ENCODE assay signal across 22 cellular contexts in the genomic region with DNA sequence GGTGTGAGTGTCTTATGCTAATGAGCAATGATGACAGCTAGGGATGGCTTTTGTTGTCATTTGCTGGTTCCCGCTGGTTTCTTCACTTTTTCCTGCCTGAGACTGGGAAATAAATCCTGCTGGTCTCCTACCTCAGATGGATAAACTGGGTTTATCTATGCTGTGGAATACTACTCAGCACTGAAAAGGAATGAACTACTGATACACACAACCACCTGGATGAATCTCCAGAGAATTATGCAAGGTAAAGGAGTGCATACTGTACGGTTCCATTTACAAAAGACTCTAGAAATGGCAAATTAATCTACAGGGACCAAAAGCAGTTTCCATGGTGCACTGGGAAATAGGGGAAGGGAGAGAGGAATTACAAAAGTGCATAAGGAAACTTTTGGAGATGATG. TPM values are rescaled to one million over a fixed set of nuclear protein-coding genes. Genes with fewer than 3 reads are reported as not detected.
"Had no signal": no experiment of that assay in that cellular context is flagged by ENCODE, and none has a peak within 500 bp of the region (broad histone marks: within the 10 kb centered on the region; RNA-seq: fewer than 3 reads in every experiment).

No MANE protein-coding gene starts in this region.

- H3K27ac ChIP-seq: SJSA1, SK-N-MC had no signal

- H3K9me3 ChIP-seq: SJSA1 had no signal

- H3K4me3 ChIP-seq: SJSA1, SK-N-MC had no signal

- DNase-seq: Kasumi-1, KG1, MM.1S, NCI-H1092 treated with DMSO at 0.1 percent for 48 hours, NCI-H1436, NCI-H187, NCI-H2029, NCI-H2081 treated with DMSO at 0.1 percent for 48 hours, NCI-H2171, NCI-H226, NCI-H446, NCI-H510A, NCI-H524 treated with DMSO at 0.1 percent for 48 hours, NCI-H69, NCI-H774, Right ventricle myocardium superior, RPMI8226, SIG-M5 had no signal

- H3K36me3 ChIP-seq: SJSA1 had no signal

- H3K4me1 ChIP-seq: SJSA1 had no signal

RNA-seq across cellular contexts. Expression of a gene that starts 41.2 kb away (rescaled TPM):
- total RNA-seq: HT-29, M059J, Right ventricle myocardium superior, SJSA1 had no signal
